1 cellular context compared by ENCODE assay signal in the genomic region with DNA sequence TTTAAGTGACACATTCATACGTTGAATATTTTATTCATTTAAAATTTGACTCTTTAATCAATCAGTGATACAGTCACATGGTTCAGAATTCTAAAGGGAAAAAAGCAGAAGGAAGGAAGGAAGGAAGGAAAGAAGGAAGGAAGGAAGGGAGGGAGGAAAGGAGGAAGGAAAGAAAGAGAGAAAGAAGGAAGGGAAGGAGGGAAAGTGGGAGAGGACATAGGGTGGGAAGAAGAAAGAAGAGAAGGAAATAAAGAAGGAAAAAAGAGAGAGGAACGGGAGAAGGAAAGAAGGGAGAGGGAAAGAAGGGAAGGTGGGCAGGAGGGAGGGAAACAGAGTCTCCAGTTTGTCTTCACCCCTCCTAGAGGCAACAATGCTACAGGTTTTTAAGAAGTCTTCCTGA.
TF ChIP-seq lines count a peak whose summit lies in the region.

No MANE protein-coding gene starts in this region.

TF ChIP-seq in GM23338, 12 proteins besides CTCF, POLR2A, EP300 and RAD21 (continued from another document):
- TF ChIP-seq, protein P1, sequence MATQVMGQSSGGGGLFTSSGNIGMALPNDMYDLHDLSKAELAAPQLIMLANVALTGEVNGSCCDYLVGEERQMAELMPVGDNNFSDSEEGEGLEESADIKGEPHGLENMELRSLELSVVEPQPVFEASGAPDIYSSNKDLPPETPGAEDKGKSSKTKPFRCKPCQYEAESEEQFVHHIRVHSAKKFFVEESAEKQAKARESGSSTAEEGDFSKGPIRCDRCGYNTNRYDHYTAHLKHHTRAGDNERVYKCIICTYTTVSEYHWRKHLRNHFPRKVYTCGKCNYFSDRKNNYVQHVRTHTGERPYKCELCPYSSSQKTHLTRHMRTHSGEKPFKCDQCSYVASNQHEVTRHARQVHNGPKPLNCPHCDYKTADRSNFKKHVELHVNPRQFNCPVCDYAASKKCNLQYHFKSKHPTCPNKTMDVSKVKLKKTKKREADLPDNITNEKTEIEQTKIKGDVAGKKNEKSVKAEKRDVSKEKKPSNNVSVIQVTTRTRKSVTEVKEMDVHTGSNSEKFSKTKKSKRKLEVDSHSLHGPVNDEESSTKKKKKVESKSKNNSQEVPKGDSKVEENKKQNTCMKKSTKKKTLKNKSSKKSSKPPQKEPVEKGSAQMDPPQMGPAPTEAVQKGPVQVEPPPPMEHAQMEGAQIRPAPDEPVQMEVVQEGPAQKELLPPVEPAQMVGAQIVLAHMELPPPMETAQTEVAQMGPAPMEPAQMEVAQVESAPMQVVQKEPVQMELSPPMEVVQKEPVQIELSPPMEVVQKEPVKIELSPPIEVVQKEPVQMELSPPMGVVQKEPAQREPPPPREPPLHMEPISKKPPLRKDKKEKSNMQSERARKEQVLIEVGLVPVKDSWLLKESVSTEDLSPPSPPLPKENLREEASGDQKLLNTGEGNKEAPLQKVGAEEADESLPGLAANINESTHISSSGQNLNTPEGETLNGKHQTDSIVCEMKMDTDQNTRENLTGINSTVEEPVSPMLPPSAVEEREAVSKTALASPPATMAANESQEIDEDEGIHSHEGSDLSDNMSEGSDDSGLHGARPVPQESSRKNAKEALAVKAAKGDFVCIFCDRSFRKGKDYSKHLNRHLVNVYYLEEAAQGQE (IDR thresholded peaks at IDR 0.05; ENCODE audit: unreplicated experiment), result no peak
- TF ChIP-seq EZH2phosphoT487 (IDR thresholded peaks at IDR 0.05; ENCODE audit: unreplicated experiment) (no peak), CREB1 (CRISPR knock-in tag; IDR thresholded peaks at IDR 0.05; ENCODE audit: low read depth) (no peak), NANOG (IDR thresholded peaks at IDR 0.05; ENCODE audit: borderline replicate concordance) (no peak), ZNF114 (CRISPR knock-in tag; IDR thresholded peaks at IDR 0.05) (no peak)
- TF ChIP-seq, protein P2, sequence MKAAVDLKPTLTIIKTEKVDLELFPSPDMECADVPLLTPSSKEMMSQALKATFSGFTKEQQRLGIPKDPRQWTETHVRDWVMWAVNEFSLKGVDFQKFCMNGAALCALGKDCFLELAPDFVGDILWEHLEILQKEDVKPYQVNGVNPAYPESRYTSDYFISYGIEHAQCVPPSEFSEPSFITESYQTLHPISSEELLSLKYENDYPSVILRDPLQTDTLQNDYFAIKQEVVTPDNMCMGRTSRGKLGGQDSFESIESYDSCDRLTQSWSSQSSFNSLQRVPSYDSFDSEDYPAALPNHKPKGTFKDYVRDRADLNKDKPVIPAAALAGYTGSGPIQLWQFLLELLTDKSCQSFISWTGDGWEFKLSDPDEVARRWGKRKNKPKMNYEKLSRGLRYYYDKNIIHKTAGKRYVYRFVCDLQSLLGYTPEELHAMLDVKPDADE (IDR thresholded peaks at IDR 0.05), result no peak
- TF ChIP-seq, protein P3, sequence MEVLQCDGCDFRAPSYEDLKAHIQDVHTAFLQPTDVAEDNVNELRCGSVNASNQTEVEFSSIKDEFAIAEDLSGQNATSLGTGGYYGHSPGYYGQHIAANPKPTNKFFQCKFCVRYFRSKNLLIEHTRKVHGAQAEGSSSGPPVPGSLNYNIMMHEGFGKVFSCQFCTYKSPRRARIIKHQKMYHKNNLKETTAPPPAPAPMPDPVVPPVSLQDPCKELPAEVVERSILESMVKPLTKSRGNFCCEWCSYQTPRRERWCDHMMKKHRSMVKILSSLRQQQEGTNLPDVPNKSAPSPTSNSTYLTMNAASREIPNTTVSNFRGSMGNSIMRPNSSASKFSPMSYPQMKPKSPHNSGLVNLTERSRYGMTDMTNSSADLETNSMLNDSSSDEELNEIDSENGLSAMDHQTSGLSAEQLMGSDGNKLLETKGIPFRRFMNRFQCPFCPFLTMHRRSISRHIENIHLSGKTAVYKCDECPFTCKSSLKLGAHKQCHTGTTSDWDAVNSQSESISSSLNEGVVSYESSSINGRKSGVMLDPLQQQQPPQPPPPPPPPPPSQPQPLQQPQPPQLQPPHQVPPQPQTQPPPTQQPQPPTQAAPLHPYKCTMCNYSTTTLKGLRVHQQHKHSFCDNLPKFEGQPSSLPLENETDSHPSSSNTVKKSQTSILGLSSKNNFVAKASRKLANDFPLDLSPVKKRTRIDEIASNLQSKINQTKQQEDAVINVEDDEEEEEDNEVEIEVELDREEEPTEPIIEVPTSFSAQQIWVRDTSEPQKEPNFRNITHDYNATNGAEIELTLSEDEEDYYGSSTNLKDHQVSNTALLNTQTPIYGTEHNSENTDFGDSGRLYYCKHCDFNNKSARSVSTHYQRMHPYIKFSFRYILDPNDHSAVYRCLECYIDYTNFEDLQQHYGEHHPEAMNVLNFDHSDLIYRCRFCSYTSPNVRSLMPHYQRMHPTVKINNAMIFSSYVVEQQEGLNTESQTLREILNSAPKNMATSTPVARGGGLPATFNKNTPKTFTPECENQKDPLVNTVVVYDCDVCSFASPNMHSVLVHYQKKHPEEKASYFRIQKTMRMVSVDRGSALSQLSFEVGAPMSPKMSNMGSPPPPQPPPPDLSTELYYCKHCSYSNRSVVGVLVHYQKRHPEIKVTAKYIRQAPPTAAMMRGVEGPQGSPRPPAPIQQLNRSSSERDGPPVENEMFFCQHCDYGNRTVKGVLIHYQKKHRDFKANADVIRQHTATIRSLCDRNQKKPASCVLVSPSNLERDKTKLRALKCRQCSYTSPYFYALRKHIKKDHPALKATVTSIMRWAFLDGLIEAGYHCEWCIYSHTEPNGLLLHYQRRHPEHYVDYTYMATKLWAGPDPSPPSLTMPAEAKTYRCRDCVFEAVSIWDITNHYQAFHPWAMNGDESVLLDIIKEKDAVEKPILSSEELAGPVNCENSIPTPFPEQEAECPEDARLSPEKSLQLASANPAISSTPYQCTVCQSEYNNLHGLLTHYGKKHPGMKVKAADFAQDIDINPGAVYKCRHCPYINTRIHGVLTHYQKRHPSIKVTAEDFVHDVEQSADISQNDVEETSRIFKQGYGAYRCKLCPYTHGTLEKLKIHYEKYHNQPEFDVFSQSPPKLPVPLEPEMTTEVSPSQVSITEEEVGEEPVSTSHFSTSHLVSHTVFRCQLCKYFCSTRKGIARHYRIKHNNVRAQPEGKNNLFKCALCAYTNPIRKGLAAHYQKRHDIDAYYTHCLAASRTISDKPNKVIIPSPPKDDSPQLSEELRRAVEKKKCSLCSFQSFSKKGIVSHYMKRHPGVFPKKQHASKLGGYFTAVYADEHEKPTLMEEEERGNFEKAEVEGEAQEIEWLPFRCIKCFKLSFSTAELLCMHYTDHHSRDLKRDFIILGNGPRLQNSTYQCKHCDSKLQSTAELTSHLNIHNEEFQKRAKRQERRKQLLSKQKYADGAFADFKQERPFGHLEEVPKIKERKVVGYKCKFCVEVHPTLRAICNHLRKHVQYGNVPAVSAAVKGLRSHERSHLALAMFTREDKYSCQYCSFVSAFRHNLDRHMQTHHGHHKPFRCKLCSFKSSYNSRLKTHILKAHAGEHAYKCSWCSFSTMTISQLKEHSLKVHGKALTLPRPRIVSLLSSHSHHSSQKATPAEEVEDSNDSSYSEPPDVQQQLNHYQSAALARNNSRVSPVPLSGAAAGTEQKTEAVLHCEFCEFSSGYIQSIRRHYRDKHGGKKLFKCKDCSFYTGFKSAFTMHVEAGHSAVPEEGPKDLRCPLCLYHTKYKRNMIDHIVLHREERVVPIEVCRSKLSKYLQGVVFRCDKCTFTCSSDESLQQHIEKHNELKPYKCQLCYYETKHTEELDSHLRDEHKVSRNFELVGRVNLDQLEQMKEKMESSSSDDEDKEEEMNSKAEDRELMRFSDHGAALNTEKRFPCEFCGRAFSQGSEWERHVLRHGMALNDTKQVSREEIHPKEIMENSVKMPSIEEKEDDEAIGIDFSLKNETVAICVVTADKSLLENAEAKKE (CRISPR knock-in tag; IDR thresholded peaks at IDR 0.05), result no peak
